In the genomic region with DNA sequence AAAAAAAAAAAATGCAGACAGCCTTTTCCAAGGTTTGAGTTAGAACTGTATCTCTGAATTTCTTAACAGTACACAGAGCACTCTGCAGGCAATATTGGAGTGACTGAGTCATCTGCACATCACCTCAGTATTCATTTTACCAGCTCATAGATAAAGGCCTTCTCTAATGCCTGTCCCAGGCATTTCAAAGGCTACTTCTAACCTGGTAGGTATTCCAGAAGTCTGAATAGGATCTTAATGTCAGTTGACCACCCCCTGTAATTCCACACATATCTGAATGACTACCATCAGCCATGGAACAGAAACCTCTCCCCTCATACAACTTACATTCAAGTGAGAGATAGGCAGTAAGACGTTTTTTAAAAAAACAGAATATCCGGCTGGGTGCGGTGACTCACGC, we compare ENCODE assay signal across 1 cellular context.
TF ChIP-seq lines count a peak whose summit lies in the region.

No MANE protein-coding gene starts in this region.

TF ChIP-seq in IMR-90, 13 proteins besides CTCF, POLR2A, EP300 and RAD21 (continued from another document):
- TF ChIP-seq USF2 (IDR thresholded peaks at IDR 0.05; ENCODE audit: low read depth, low read length) (no peak), SMC3 (IDR thresholded peaks at IDR 0.05; ENCODE audit: low read depth, low read length) (no peak), CEBPB (IDR thresholded peaks at IDR 0.05; ENCODE audit: low read depth, low read length) (no peak)
